In genomic region chr14:94885481-94886155, GRCh38 we compare ENCODE assay signal across 1 cellular context.
TF ChIP-seq lines count a peak whose summit lies in the region.

No MANE protein-coding gene starts in this region.

TF ChIP-seq in GM23338, 12 proteins besides CTCF, POLR2A, EP300 and RAD21 (continued from another document):
- no peak for TF ChIP-seq ZNF462 (CRISPR knock-in tag; IDR thresholded peaks at IDR 0.05)
TF ChIP-seq in GM23338: peak in this region for 0.
